In the genomic region with DNA sequence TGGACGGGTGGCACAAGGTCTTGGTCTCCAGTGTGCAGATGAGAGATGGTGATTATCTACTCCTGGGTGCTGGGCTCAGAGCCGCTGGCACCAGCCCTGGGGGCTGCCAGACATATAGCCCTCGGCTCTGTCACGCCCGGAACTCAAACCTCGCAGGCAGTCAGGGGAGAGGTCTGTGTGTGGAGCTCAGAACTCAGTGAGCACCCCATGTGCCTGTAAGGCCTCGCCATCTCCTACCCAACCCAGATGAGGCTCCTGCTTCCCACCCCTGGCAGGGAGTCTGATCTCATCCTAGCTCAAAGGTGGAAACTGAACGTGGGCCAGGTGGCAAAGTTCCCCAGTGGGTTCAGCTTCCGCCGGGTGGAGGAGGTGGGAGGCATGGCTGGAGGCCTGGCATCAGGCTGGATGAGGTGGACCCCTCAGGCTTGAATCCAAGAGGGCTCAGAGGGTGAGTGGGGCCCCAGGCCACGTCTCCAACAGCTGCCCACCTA, we compare ENCODE assay signal across 1 cellular context.
A peak's percentile ranks its signal among the peaks of the same experiment; 100 is the strongest.
TF ChIP-seq lines count a peak whose summit lies in the region.

No MANE protein-coding gene starts in this region.

TF ChIP-seq in HepG2, 621 proteins besides CTCF, POLR2A, EP300 and RAD21 (continued from another document):
- TF ChIP-seq, protein P1, sequence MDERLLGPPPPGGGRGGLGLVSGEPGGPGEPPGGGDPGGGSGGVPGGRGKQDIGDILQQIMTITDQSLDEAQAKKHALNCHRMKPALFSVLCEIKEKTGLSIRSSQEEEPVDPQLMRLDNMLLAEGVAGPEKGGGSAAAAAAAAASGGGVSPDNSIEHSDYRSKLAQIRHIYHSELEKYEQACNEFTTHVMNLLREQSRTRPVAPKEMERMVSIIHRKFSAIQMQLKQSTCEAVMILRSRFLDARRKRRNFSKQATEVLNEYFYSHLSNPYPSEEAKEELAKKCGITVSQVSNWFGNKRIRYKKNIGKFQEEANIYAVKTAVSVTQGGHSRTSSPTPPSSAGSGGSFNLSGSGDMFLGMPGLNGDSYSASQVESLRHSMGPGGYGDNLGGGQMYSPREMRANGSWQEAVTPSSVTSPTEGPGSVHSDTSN (CRISPR knock-in tag; IDR thresholded peaks at IDR 0.05), result no peak
- TF ChIP-seq, protein P2, sequence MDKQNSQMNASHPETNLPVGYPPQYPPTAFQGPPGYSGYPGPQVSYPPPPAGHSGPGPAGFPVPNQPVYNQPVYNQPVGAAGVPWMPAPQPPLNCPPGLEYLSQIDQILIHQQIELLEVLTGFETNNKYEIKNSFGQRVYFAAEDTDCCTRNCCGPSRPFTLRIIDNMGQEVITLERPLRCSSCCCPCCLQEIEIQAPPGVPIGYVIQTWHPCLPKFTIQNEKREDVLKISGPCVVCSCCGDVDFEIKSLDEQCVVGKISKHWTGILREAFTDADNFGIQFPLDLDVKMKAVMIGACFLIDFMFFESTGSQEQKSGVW (CRISPR knock-in tag; IDR thresholded peaks at IDR 0.05; ENCODE audit: borderline replicate concordance), result no peak
- TF ChIP-seq IRF2 (CRISPR knock-in tag; IDR thresholded peaks at IDR 0.05), result no peak
- TF ChIP-seq, protein P3, sequence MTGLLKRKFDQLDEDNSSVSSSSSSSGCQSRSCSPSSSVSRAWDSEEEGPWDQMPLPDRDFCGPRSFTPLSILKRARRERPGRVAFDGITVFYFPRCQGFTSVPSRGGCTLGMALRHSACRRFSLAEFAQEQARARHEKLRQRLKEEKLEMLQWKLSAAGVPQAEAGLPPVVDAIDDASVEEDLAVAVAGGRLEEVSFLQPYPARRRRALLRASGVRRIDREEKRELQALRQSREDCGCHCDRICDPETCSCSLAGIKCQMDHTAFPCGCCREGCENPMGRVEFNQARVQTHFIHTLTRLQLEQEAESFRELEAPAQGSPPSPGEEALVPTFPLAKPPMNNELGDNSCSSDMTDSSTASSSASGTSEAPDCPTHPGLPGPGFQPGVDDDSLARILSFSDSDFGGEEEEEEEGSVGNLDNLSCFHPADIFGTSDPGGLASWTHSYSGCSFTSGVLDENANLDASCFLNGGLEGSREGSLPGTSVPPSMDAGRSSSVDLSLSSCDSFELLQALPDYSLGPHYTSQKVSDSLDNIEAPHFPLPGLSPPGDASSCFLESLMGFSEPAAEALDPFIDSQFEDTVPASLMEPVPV (CRISPR knock-in tag; IDR thresholded peaks at IDR 0.05), result peak; percentile 64; the same call in 1 of the 2 replicates
- TF ChIP-seq, protein P4, sequence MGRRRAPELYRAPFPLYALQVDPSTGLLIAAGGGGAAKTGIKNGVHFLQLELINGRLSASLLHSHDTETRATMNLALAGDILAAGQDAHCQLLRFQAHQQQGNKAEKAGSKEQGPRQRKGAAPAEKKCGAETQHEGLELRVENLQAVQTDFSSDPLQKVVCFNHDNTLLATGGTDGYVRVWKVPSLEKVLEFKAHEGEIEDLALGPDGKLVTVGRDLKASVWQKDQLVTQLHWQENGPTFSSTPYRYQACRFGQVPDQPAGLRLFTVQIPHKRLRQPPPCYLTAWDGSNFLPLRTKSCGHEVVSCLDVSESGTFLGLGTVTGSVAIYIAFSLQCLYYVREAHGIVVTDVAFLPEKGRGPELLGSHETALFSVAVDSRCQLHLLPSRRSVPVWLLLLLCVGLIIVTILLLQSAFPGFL (CRISPR knock-in tag; IDR thresholded peaks at IDR 0.05), result 0 out of 2 replicates have a peak, but pooled peaks have one; percentile 39
- TF ChIP-seq DNMT1 (CRISPR knock-in tag; IDR thresholded peaks at IDR 0.05), result no peak
TF ChIP-seq in HepG2: peak in this region for 11.
